ENCODE assay signal across 9 cellular contexts in the genomic region with DNA sequence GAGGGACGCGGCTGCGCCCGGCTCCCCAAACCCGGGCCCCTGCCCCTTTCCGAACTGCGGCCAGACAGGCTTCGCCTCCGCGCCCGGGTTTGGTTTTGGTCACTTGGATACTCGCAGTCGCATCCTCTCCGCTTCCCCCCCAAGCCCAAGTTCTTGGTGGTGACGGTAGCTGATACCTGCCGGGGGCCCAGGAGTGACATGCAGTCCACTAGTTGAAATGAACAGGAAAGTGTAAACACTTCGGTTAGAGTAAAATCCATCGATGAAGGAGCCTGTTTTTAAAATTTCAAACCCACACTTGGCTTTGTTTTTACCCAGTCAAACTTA. TPM values are rescaled to one million over a fixed set of nuclear protein-coding genes. Genes with fewer than 3 reads are reported as not detected.
DNase-seq lines count a peak whose midpoint lies in the region; ATAC-seq and FAIRE-seq lines count a peak whose summit lies in the region.
"Had no signal": no experiment of that assay in that cellular context is flagged by ENCODE, and none has a peak within 500 bp of the region (broad histone marks: within the 10 kb centered on the region; RNA-seq: fewer than 3 reads in every experiment).

No MANE protein-coding gene starts in this region.

- H3K4me3 ChIP-seq in small intestine (ENCODE audit: low read depth in 1 of 2, low read length in 2 of 2), result peak overlapping the region; percentile 68 to 80

- H3K27ac ChIP-seq in small intestine (ENCODE audit: low read depth in 1 of 2, low read length in 1 of 2), result peak overlapping the region in 1 of 2 donors; percentile 85

- H3K36me3 ChIP-seq in small intestine (ENCODE audit: control insufficient read depth in 2 of 2, insufficient read depth in 2 of 2, low read length in 2 of 2), result no peaks in the 10 kb centered on the region

- peaks cover 2 to 5% (median 5%) of the 10 kb centered on the region in 3 donors for H3K27me3 Mint-ChIP-seq in immature natural killer cell (ENCODE audit: low read depth in 3 of 3)

- H3K27ac Mint-ChIP-seq in immature natural killer cell, result peak overlapping the region in 1 of 6 donors; percentile 34

- H3K27me3 ChIP-seq in small intestine (ENCODE audit: control insufficient read depth in 2 of 2, insufficient read depth in 2 of 2, low read length in 2 of 2), result no peaks in the 10 kb centered on the region

- H3K4me1 ChIP-seq in small intestine (ENCODE audit: control insufficient read depth in 2 of 2, insufficient read depth in 1 of 2, low read depth in 1 of 2, low read length in 1 of 2), result no peaks in the 10 kb centered on the region

- DNase-seq in activated T-cell treated with anti-CD3 and anti-CD28 coated beads, Interleukin-2, amount 50 U/mL, for 48 hours, result peak; percentile 17 to 19
- DNase-seq in immature natural killer cell (peak in 1 of 3 donors; percentile 2), small intestine (no peak), NCI-H226 (no peak), activated gamma-delta T cell treated with Interleukin-2 at 50 U/mL for 16 hours (no peak), SKM-1 (lab: John Stamatoyannopoulos, UW; ENCODE audit: unreplicated experiment) (no peak)

- H3K36me3 Mint-ChIP-seq in immature natural killer cell, result no peaks in the 10 kb centered on the region

- 0 to 4% (median 1%) methylated on average over 7 to 18 of the region's 18 CpGs for WGBS in small intestine, 3 donors

- H3K4me1 Mint-ChIP-seq in immature natural killer cell, result peaks cover 14 to 24% of the 10 kb centered on the region in 2 donors

- no peaks in the 10 kb centered on the region for H3K9me3 ChIP-seq in small intestine (ENCODE audit: control insufficient read depth, low read depth)

- H3K9me3 Mint-ChIP-seq in immature natural killer cell, result no peaks in the 10 kb centered on the region

- peak; percentile 52 for ATAC-seq in GM18517 (IDR thresholded peaks at IDR 0.05; ENCODE audit: unreplicated experiment)
- peak; percentile 46 for ATAC-seq in HG03097 (IDR thresholded peaks at IDR 0.05; ENCODE audit: low FRiP score, unreplicated experiment)

- peak overlapping the region; percentile 81 to 90 (median 85) for H3K4me3 Mint-ChIP-seq in immature natural killer cell

- no peak for FAIRE-seq in small intestine (lab: Jason Lieb, UNC)
- FAIRE-seq: TTC549 had no signal

RNA-seq across cellular contexts. Expression of a gene that starts 0.7 kb away (rescaled TPM):
- polyA plus RNA-seq in immature natural killer cell (under 1 TPM in 2 of 3 donors, not detected in 1; 0.08 to 0.12 TPM), small intestine (1 to 10 TPM in 1 of 3 donors, under 1 TPM in 1, not detected in 1; 0.54 to 3.0 TPM)

Comparison
In these comparisons a context has a peak if more than half of its experiments do, and no peak if none do; other contexts are left out.
1. DNase-seq: peak in activated T-cell treated with anti-CD3 and anti-CD28 coated beads, Interleukin-2, amount 50 U/mL, for 48 hours (2 of 2); none in small intestine (single experiment), NCI-H226 (single experiment), activated gamma-delta T cell treated with Interleukin-2 at 50 U/mL for 16 hours (single experiment) and SKM-1 (single experiment).